Comparison of ENCODE assay signal across 29 cellular contexts in genomic region chr2:150266931-150267330, GRCh38.
"Had no signal": no experiment of that assay in that cellular context is flagged by ENCODE, and none has a peak within 500 bp of the region (broad histone marks: within the 10 kb centered on the region; RNA-seq: fewer than 3 reads in every experiment).

No MANE protein-coding gene starts in this region.

- H3K27me3 Mint-ChIP-seq: activated CD4-positive, alpha-beta memory T cell treated with anti-CD3 and anti-CD28 coated beads, Interleukin-2, amount 10 ng/mL, durations not matched to agents 7 days and 5 days; activated CD4-positive, alpha-beta T cell treated with anti-CD3 and anti-CD28 coated beads, Interleukin-2, amount 10 ng/mL, durations not matched to agents 7 days and 5 days; activated naive CD4-positive, alpha-beta T cell treated with anti-CD3 and anti-CD28 coated beads, Interleukin-2, amount 50 U/mL, for 24 hours; activated naive CD8-positive, alpha-beta T cell treated with anti-CD3 and anti-CD28 coated beads, Interleukin-2, amount 10 ng/mL, durations not matched to agents 7 days and 5 days; activated T-cell treated with anti-CD3 and anti-CD28 coated beads, Interleukin-2, amount 50 U/mL, for 24 hours; activated T-helper 17 cell treated with anti-CD3 and anti-CD28 coated beads, Interleukin-2, amount 50 U/mL, for 72 hours had no signal

- H3K36me3 ChIP-seq: ascending aorta, breast epithelium, cardiac muscle cell, colonic mucosa, esophagus squamous epithelium had no signal

- H3K4me1 Mint-ChIP-seq: activated CD4-positive, alpha-beta memory T cell treated with anti-CD3 and anti-CD28 coated beads, Interleukin-2, amount 10 ng/mL, durations not matched to agents 7 days and 5 days; activated CD4-positive, alpha-beta T cell treated with anti-CD3 and anti-CD28 coated beads, Interleukin-2, amount 10 ng/mL, durations not matched to agents 7 days and 5 days; activated naive CD4-positive, alpha-beta T cell treated with anti-CD3 and anti-CD28 coated beads, Interleukin-2, amount 50 U/mL, for 24 hours; activated naive CD8-positive, alpha-beta T cell treated with anti-CD3 and anti-CD28 coated beads, Interleukin-2, amount 10 ng/mL, durations not matched to agents 7 days and 5 days; activated T-helper 17 cell treated with anti-CD3 and anti-CD28 coated beads, Interleukin-2, amount 50 U/mL, for 72 hours had no signal

- H3K9me3 ChIP-seq: ascending aorta, breast epithelium, colonic mucosa, esophagus squamous epithelium had no signal

- H3K4me1 ChIP-seq: ascending aorta, breast epithelium, colonic mucosa had no signal

- H3K9me3 Mint-ChIP-seq: activated CD4-positive, alpha-beta memory T cell treated with anti-CD3 and anti-CD28 coated beads, Interleukin-2, amount 10 ng/mL, durations not matched to agents 7 days and 5 days; activated CD4-positive, alpha-beta T cell treated with anti-CD3 and anti-CD28 coated beads, Interleukin-2, amount 10 ng/mL, durations not matched to agents 7 days and 5 days; activated naive CD4-positive, alpha-beta T cell treated with anti-CD3 and anti-CD28 coated beads for 36 hours; activated naive CD8-positive, alpha-beta T cell treated with anti-CD3 and anti-CD28 coated beads, Interleukin-2, amount 10 ng/mL, durations not matched to agents 7 days and 5 days; activated T-helper 17 cell treated with anti-CD3 and anti-CD28 coated beads, Interleukin-2, amount 50 U/mL, for 72 hours had no signal

- ATAC-seq: activated T-helper 17 cell treated with anti-CD3 and anti-CD28 coated beads, Interleukin-2, amount 50 U/mL, for 72 hours had no signal

- H3K36me3 Mint-ChIP-seq: activated naive CD4-positive, alpha-beta T cell treated with anti-CD3 and anti-CD28 coated beads, Interleukin-2, amount 50 U/mL, for 24 hours; activated naive CD8-positive, alpha-beta T cell treated with anti-CD3 and anti-CD28 coated beads, Interleukin-2, amount 10 ng/mL, durations not matched to agents 7 days and 5 days had no signal

- H3K27ac ChIP-seq: ascending aorta, breast epithelium, cardiac muscle cell, colonic mucosa, esophagus squamous epithelium, VCaP had no signal

- FAIRE-seq: endometrium, endothelial cell of umbilical vein, frontal cortex had no signal

- DNase-seq: activated CD4-positive, alpha-beta memory T cell treated with anti-CD3 and anti-CD28 coated beads, Interleukin-2, amount 10 ng/mL, durations not matched to agents 7 days and 5 days; activated CD4-positive, alpha-beta T cell treated with anti-CD3 and anti-CD28 coated beads for 1 hour; activated CD4-positive, alpha-beta T cell treated with anti-CD3 and anti-CD28 coated beads for 4 hours; activated CD4-positive, alpha-beta T cell treated with anti-CD3 and anti-CD28 coated beads, Interleukin-2, amount 10 ng/mL, durations not matched to agents 7 days and 5 days; activated CD4-positive, alpha-beta T cell treated with anti-CD3 and anti-CD28 coated beads, Interleukin-2, amount 50 U/mL, for 4 hours; activated CD8-positive, alpha-beta memory T cell treated with anti-CD3 and anti-CD28 coated beads, Interleukin-2, amount 50 U/mL, for 48 hours; activated effector memory CD4-positive, alpha-beta T cell treated with Interleukin-2 at 50 U/mL for 16 hours; activated naive CD4-positive, alpha-beta T cell treated with anti-CD3 and anti-CD28 coated beads for 36 hours; activated naive CD8-positive, alpha-beta T cell treated with anti-CD3 and anti-CD28 coated beads, Interleukin-2, amount 10 ng/mL, durations not matched to agents 7 days and 5 days; activated T-cell treated with anti-CD3 and anti-CD28 coated beads for 4 hours; activated T-cell treated with anti-CD3 and anti-CD28 coated beads, Interleukin-2, amount 50 U/mL, for 24 hours; central memory CD4-positive, alpha-beta T cell; cerebellar nuclear complex; colonic mucosa; effector CD8-positive, alpha-beta T cell; esophagus squamous epithelium; head of caudate nucleus; T-helper 2 cell had no signal

- H3K4me3 Mint-ChIP-seq: activated CD4-positive, alpha-beta memory T cell treated with anti-CD3 and anti-CD28 coated beads, Interleukin-2, amount 10 ng/mL, durations not matched to agents 7 days and 5 days; activated CD4-positive, alpha-beta T cell treated with anti-CD3 and anti-CD28 coated beads, Interleukin-2, amount 10 ng/mL, durations not matched to agents 7 days and 5 days; activated naive CD4-positive, alpha-beta T cell treated with anti-CD3 and anti-CD28 coated beads for 36 hours; activated naive CD4-positive, alpha-beta T cell treated with anti-CD3 and anti-CD28 coated beads, Interleukin-2, amount 50 U/mL, for 24 hours; activated naive CD8-positive, alpha-beta T cell treated with anti-CD3 and anti-CD28 coated beads, Interleukin-2, amount 10 ng/mL, durations not matched to agents 7 days and 5 days; activated T-cell treated with anti-CD3 and anti-CD28 coated beads, Interleukin-2, amount 50 U/mL, for 24 hours; activated T-helper 17 cell treated with anti-CD3 and anti-CD28 coated beads, Interleukin-2, amount 50 U/mL, for 72 hours; brain; WTC11 had no signal

- H3K4me3 ChIP-seq: ascending aorta, breast epithelium, cardiac muscle cell, colonic mucosa, esophagus squamous epithelium had no signal

- H3K27me3 ChIP-seq: ascending aorta, breast epithelium, cardiac muscle cell, colonic mucosa, esophagus squamous epithelium had no signal

- H3K27ac Mint-ChIP-seq: activated CD4-positive, alpha-beta memory T cell treated with anti-CD3 and anti-CD28 coated beads, Interleukin-2, amount 10 ng/mL, durations not matched to agents 7 days and 5 days; activated CD4-positive, alpha-beta T cell treated with anti-CD3 and anti-CD28 coated beads, Interleukin-2, amount 10 ng/mL, durations not matched to agents 7 days and 5 days; activated naive CD4-positive, alpha-beta T cell treated with anti-CD3 and anti-CD28 coated beads, Interleukin-2, amount 50 U/mL, for 24 hours; activated naive CD8-positive, alpha-beta T cell treated with anti-CD3 and anti-CD28 coated beads, Interleukin-2, amount 10 ng/mL, durations not matched to agents 7 days and 5 days; activated T-cell treated with anti-CD3 and anti-CD28 coated beads, Interleukin-2, amount 50 U/mL, for 24 hours; activated T-helper 17 cell treated with anti-CD3 and anti-CD28 coated beads, Interleukin-2, amount 50 U/mL, for 72 hours had no signal
